ENCODE assay signal across 9 cellular contexts in genomic region chr21:26966978-26967913, GRCh38. TPM values are rescaled to one million over a fixed set of nuclear protein-coding genes. Genes with fewer than 3 reads are reported as not detected.
DNase-seq lines count a peak whose midpoint lies in the region; ATAC-seq, FAIRE-seq and TF ChIP-seq lines count a peak whose summit lies in the region.
"Had no signal": no experiment of that assay in that cellular context is flagged by ENCODE, and none has a peak within 500 bp of the region (broad histone marks: within the 10 kb centered on the region; RNA-seq: fewer than 3 reads in every experiment).

Gene ADAMTS5, minus strand, starts transcription at chr21:26967088. Its CDS starts 697 bp downstream, at chr21:26966391.

- DNase-seq in GM03348 (ENCODE audit: low spot score) (peak; percentile 74), NOMO-1 treated with DMSO at 0.1 percent for 48 hours (lab: John Stamatoyannopoulos, UW; ENCODE audit: unreplicated experiment) (peak; percentile 69), endothelial cell of umbilical vein (ENCODE audit: low read depth, low spot score) (peak; percentile 15), GM13976 (ENCODE audit: low spot score) (no peak), NCI-H146 (lab: John Stamatoyannopoulos, UW) (no peak)
- no peak for DNase-seq in stimulated activated CD4-positive, alpha-beta T cell treated with anti-CD3 and anti-CD28 coated beads, Interleukin-12 subunit alpha, Interleukin-12 subunit beta, amount 100 ng/mL, for 4 hours

- H3K9ac ChIP-seq in endothelial cell of umbilical vein (replicated peaks; ENCODE audit: extremely low read depth, insufficient read depth, low read length): no peak within 1 kb of the TSS
- peak within 1 kb of the TSS; percentile 33 for H3K9ac ChIP-seq in mucosa of stomach (ENCODE audit: low read length)

- dilution Hi-C loops in endothelial cell of umbilical vein (cut with MboI; ENCODE audit: extremely low pct_ligation_motif_present, low sequenced_read_pairs): no loop called here

- H3K9me3 ChIP-seq in endothelial cell of umbilical vein (replicated peaks; ENCODE audit: control insufficient read depth, insufficient read depth, low read length) (no peaks in the 10 kb centered on the region), mucosa of stomach (ENCODE audit: control insufficient read depth, low read length) (no peaks in the 10 kb centered on the region)

- H3K4me1 ChIP-seq in endothelial cell of umbilical vein (ENCODE audit: control insufficient read depth, extremely low read depth, insufficient read depth, low read length) (peaks cover 14% of the 10 kb centered on the region), mucosa of stomach (ENCODE audit: control insufficient read depth, insufficient read depth, low read length) (no peaks in the 10 kb centered on the region)

- intact Hi-C loops in endothelial cell of umbilical vein (cut with micrococcal nuclease): loop anchor here (5.0 kb wide), 1 partner anchor 595 kb away; no protein-coding TSS in a partner anchor

- BruUV-seq in endothelial cell of umbilical vein (replicated peaks; lab: Mats Ljungman, UMichigan): no TSS peak

- TF ChIP-seq CTCF in endothelial cell of umbilical vein (IDR thresholded peaks at IDR 0.05; ENCODE audit: extremely low read depth in 1 of 2, insufficient read depth in 1 of 2, low read depth in 1 of 2, low read length in 2 of 2): no peak
- TF ChIP-seq CTCF in GM13976 (IDR thresholded peaks at IDR 0.05; ENCODE audit: borderline replicate concordance, control extremely low read depth, extremely low read depth, insufficient read depth, missing control alignments): no peak

- no peak for ATAC-seq in GM19467 (IDR thresholded peaks at IDR 0.05; ENCODE audit: unreplicated experiment)
- ATAC-seq: left colon had no signal

- CTCF ChIA-PET in endothelial cell of umbilical vein (lab: Charles Lee): interaction anchor here (0.6 kb wide), 1 partner anchor 1621 kb away, joined by 3 read pairs; no protein-coding TSS in a partner anchor

- no peaks in the 10 kb centered on the region for H3K9me1 ChIP-seq in endothelial cell of umbilical vein (replicated peaks; ENCODE audit: control insufficient read depth, extremely low read depth, insufficient read depth, low read length)

- H4K20me1 ChIP-seq in endothelial cell of umbilical vein (replicated peaks; ENCODE audit: control insufficient read depth, extremely low read depth, insufficient read depth, low read length): no peaks in the 10 kb centered on the region

- H3K27ac ChIP-seq in endothelial cell of umbilical vein (ENCODE audit: insufficient read depth, low read depth, low read length): no peak within 1 kb of the TSS

- peak within 1 kb of the TSS; percentile 62 for H2AFZ ChIP-seq in endothelial cell of umbilical vein (ENCODE audit: low read depth, low read length)

- peak within 1 kb of the TSS; percentile 45 for H3K4me2 ChIP-seq in endothelial cell of umbilical vein (ENCODE audit: insufficient read depth, low read length)

- TF ChIP-seq POLR2A in endothelial cell of umbilical vein (IDR thresholded peaks at IDR 0.05; ENCODE audit: low read depth, low read length): no peak

- no peaks in the 10 kb centered on the region for H3K79me2 ChIP-seq in endothelial cell of umbilical vein (ENCODE audit: control insufficient read depth, insufficient read depth, low read length)

- POLR2A ChIA-PET in endothelial cell of umbilical vein (lab: Charles Lee): no interaction called here

- no peak for FAIRE-seq in endothelial cell of umbilical vein (lab: Jason Lieb, UNC)

- in situ Hi-C loops in GM13976 (cut with MboI; ENCODE audit: low sequenced_read_pairs, unreplicated experiment): no loop called here

- peak within 1 kb of the TSS; percentile 7 to 31 (median 15) for H3K4me3 ChIP-seq in endothelial cell of umbilical vein (replicated peaks in 1 of 3; ENCODE audit: insufficient read depth in 1 of 3, low read depth in 1 of 3, low read length in 3 of 3)
- peak within 1 kb of the TSS; percentile 18 for H3K4me3 ChIP-seq in mucosa of stomach (ENCODE audit: low read length)

- H3K36me3 ChIP-seq in endothelial cell of umbilical vein (ENCODE audit: control insufficient read depth in 2 of 2, extremely low read depth in 1 of 2, insufficient read depth in 2 of 2, low read length in 2 of 2) (no peaks in the 10 kb centered on the region), mucosa of stomach (ENCODE audit: control insufficient read depth, insufficient read depth, low read length) (no peaks in the 10 kb centered on the region)

- H3K27me3 ChIP-seq in endothelial cell of umbilical vein (ENCODE audit: control insufficient read depth in 2 of 2, insufficient read depth in 2 of 2, low read length in 2 of 2): peaks cover 23 to 46% of the 10 kb centered on the region in 2 experiments
- peaks cover 18% of the 10 kb centered on the region for H3K27me3 ChIP-seq in mucosa of stomach (ENCODE audit: control insufficient read depth, insufficient read depth, low read length)

TF ChIP-seq in endothelial cell of umbilical vein, 7 proteins besides CTCF, POLR2A, EP300 and RAD21:
- TF ChIP-seq POLR2AphosphoS5 (IDR thresholded peaks at IDR 0.05; ENCODE audit: insufficient read depth, low read depth, low read length): no peak
- TF ChIP-seq EZH2 (IDR thresholded peaks at IDR 0.05; ENCODE audit: borderline replicate concordance, low read depth, low read length, severe bottlenecking): peak; percentile 14

RNA-seq across cellular contexts. Expression of gene ADAMTS5, which starts in this region (rescaled TPM):
- total RNA-seq in endothelial cell of umbilical vein: not detected in 2 replicates
- polyA plus RNA-seq in endothelial cell of umbilical vein: not detected in 2 replicates
- not detected in 2 replicates for polyA plus RNA-seq in endothelial cell of umbilical vein (2011; cell fraction: cytosol; rRNA removed)
- polyA plus RNA-seq in endothelial cell of umbilical vein (2011; cell fraction: nucleus; rRNA removed): not detected in 2 replicates
- not detected in 2 replicates for polyA plus RNA-seq in endothelial cell of umbilical vein (2012)
- not detected in 2 replicates for polyA minus RNA-seq in endothelial cell of umbilical vein
- 7.0 TPM for polyA minus RNA-seq in endothelial cell of umbilical vein (2011; cell fraction: cytosol; rRNA and poly(A)+ RNA removed)
- polyA minus RNA-seq in endothelial cell of umbilical vein (2011; cell fraction: nucleus; rRNA and poly(A)+ RNA removed): 0.05 TPM in 1 of 2 replicates, not detected in the other

Comparison
In these comparisons a context has a peak if more than half of its experiments do, and no peak if none do; other contexts are left out.
1. DNase-seq: peak in GM03348 (single experiment), NOMO-1 treated with DMSO at 0.1 percent for 48 hours (single experiment) and endothelial cell of umbilical vein (single experiment); none in GM13976 (single experiment), NCI-H146 (single experiment) and stimulated activated CD4-positive, alpha-beta T cell treated with anti-CD3 and anti-CD28 coated beads, Interleukin-12 subunit alpha, Interleukin-12 subunit beta, amount 100 ng/mL, for 4 hours (single experiment).